17 cellular contexts compared by ENCODE assay signal in genomic region chr12:95083471-95083870, GRCh38. TPM values are rescaled to one million over a fixed set of nuclear protein-coding genes. Genes with fewer than 3 reads are reported as not detected.
A peak's percentile ranks its signal among the peaks of the same experiment; 100 is the strongest.
DNase-seq lines count a peak whose midpoint lies in the region; ATAC-seq and TF ChIP-seq lines count a peak whose summit lies in the region.
"Had no signal": no experiment of that assay in that cellular context is flagged by ENCODE, and none has a peak within 500 bp of the region (broad histone marks: within the 10 kb centered on the region; RNA-seq: fewer than 3 reads in every experiment).

No MANE protein-coding gene starts in this region.

- H3K79me2 ChIP-seq in parathyroid adenoma = no peaks in the 10 kb centered on the region

- peak overlapping the region; percentile 41 for H3K27ac ChIP-seq in left ventricle myocardium inferior (replicated peaks)
- peak overlapping the region; percentile 52 for H3K27ac ChIP-seq in parathyroid adenoma

- H3K27me3 ChIP-seq in left ventricle myocardium inferior (ENCODE audit: low read depth) (no peaks in the 10 kb centered on the region), parathyroid adenoma (ENCODE audit: control insufficient read depth, insufficient read depth, low read length) (no peaks in the 10 kb centered on the region)

- H3K4me1 ChIP-seq in left ventricle myocardium inferior (peaks cover 21% of the 10 kb centered on the region), parathyroid adenoma (peaks cover 14% of the 10 kb centered on the region)

- no peak overlapping the region for H3K9ac ChIP-seq in parathyroid adenoma

- peak overlapping the region; percentile 73 for H2AFZ ChIP-seq in parathyroid adenoma

- no peak for TF ChIP-seq CTCF in AG10803 (conservative IDR thresholded peaks at IDR 0.05; ENCODE audit: low read length)
- TF ChIP-seq CTCF in left ventricle myocardium inferior (IDR thresholded peaks at IDR 0.05; ENCODE audit: borderline replicate concordance) = no peak
- no peak for TF ChIP-seq CTCF in parathyroid adenoma (IDR thresholded peaks at IDR 0.05)

- peak; percentile 50 for DNase-seq in AG10803 (ENCODE audit: low read depth)
- DNase-seq in amniotic epithelial cell (ENCODE audit: low read depth) = peak; percentile 69
- DNase-seq in left ventricle myocardium inferior = no peak
- DNase-seq in nucleus accumbens (lab: John Stamatoyannopoulos, UW) = no peak
- no peak for DNase-seq in NCI-H187 treated with DMSO at 0.1 percent for 48 hours (lab: John Stamatoyannopoulos, UW)
- DNase-seq in stimulated activated CD4-positive, alpha-beta T cell treated with anti-CD3 and anti-CD28 coated beads, Interleukin-2, amount 100 ng/mL, for 24 hours = no peak
- DNase-seq: activated CD4-positive, CD25-positive, alpha-beta regulatory T cell treated with anti-CD3 and anti-CD28 coated beads, Interleukin-2, amount 50 U/mL, for 72 hours; CD8-positive, alpha-beta T cell; cerebellar nuclear complex; mammary epithelial cell; NCI-H1694; NCI-H524; posterior cingulate gyrus; T-helper 2 cell had no signal

- ATAC-seq in HG03442 (IDR thresholded peaks at IDR 0.05; ENCODE audit: unreplicated experiment) = no peak
- ATAC-seq: CD8-positive, alpha-beta T cell; esophagus mucosa had no signal

- H3K36me3 ChIP-seq in left ventricle myocardium inferior = peaks cover 6% of the 10 kb centered on the region
- H3K36me3 ChIP-seq in parathyroid adenoma (ENCODE audit: control insufficient read depth, insufficient read depth, low read length) = no peaks in the 10 kb centered on the region

- H3K9me3 ChIP-seq in left ventricle myocardium inferior (replicated peaks) (no peaks in the 10 kb centered on the region), parathyroid adenoma (ENCODE audit: control insufficient read depth, low read length) (no peaks in the 10 kb centered on the region)

- peak overlapping the region; percentile 60 for H3K4me2 ChIP-seq in parathyroid adenoma (ENCODE audit: low read length)

- intact Hi-C loops in left ventricle myocardium inferior (cut with micrococcal nuclease) = no loop called here

- H3K4me3 ChIP-seq in AG10803 (ENCODE audit: low read length) (no peak overlapping the region), left ventricle myocardium inferior (no peak overlapping the region), parathyroid adenoma (ENCODE audit: low read depth, low read length) (peak overlapping the region; percentile 36)

RNA-seq across cellular contexts. Expression of gene NR2C1, which starts 10.1 kb away (rescaled TPM):
- total RNA-seq in left ventricle myocardium inferior = 40.1 TPM

Comparison
In these comparisons a context has a peak if more than half of its experiments do, and no peak if none do; other contexts are left out.
1. DNase-seq: peak in AG10803 (single experiment) and amniotic epithelial cell (single experiment); none in left ventricle myocardium inferior (single experiment), nucleus accumbens (0 of 56), NCI-H187 treated with DMSO at 0.1 percent for 48 hours (single experiment) and stimulated activated CD4-positive, alpha-beta T cell treated with anti-CD3 and anti-CD28 coated beads, Interleukin-2, amount 100 ng/mL, for 24 hours (0 of 2).